Comparison of ENCODE assay signal across 12 cellular contexts in the genomic region with DNA sequence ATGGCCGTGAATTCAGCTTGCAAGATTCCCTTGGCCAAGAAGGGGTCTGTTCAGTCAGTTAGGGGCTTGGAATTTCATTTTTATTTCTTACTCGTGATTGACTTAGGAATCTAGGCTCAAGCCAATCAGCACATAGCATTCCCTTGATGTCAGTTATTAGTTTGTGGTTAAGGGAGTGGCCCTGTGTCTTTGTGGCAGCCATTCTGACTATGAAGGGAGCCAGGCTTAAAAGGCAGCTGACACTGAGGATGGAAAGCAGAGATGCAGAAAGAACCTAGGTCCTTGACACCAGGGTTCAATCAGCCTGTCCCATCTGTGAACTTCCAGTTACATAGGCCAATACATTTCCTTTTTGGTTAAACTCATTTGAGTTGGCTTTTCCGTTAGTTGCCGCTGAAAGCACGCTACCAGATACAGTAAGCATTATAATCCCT. TPM values are rescaled to one million over a fixed set of nuclear protein-coding genes. Genes with fewer than 3 reads are reported as not detected.
DNase-seq lines count a peak whose midpoint lies in the region; ATAC-seq, FAIRE-seq and TF ChIP-seq lines count a peak whose summit lies in the region.
"Had no signal": no experiment of that assay in that cellular context is flagged by ENCODE, and none has a peak within 500 bp of the region (broad histone marks: within the 10 kb centered on the region; RNA-seq: fewer than 3 reads in every experiment).

No MANE protein-coding gene starts in this region.

- H3K9me3 Mint-ChIP-seq in activated T-helper 1 cell treated with anti-CD3 and anti-CD28 coated beads, Interleukin-12 subunit alpha, Interleukin-12 subunit beta, Interleukin-2, Interleukin-4 antibody, amounts not matched to agents 30 ng/mL and 10 ng/mL and 1 ng/mL, durations not matched to agents 14 hours and 24 hours and 36 hours = peaks cover 4% of the 10 kb centered on the region

- TF ChIP-seq CTCF in A673 (conservative IDR thresholded peaks at IDR 0.05; ENCODE audit: low read depth, low read length) (no peak), foreskin fibroblast (IDR thresholded peaks at IDR 0.05; ENCODE audit: low read depth, low read length) (no peak)

- no peaks in the 10 kb centered on the region for H3K27me3 ChIP-seq in A673 (replicated peaks; ENCODE audit: insufficient read depth, low read depth, low read length, poor library complexity)
- H3K27me3 ChIP-seq: ascending aorta had no signal

- H3K4me3 ChIP-seq in A673 (ENCODE audit: low read depth, low read length, poor library complexity, severe bottlenecking) = no peak overlapping the region
- no peak overlapping the region for H3K4me3 ChIP-seq in SK-N-MC
- no peak overlapping the region for H3K4me3 ChIP-seq in foreskin fibroblast (ENCODE audit: low read depth in 1 of 2, low read length in 2 of 2)

- BruUV-seq in A673 (replicated peaks; lab: Mats Ljungman, UMichigan) = no TSS peak

- POLR2A ChIA-PET in A673 (lab: Charles Lee; ENCODE audit: low non-redundant PET) = no interaction called here

- H3K36me3 ChIP-seq in A673 (ENCODE audit: insufficient read depth, low read length, poor library complexity, severe bottlenecking) = no peaks in the 10 kb centered on the region
- no peaks in the 10 kb centered on the region; the same call in 1 of the 2 replicates for H3K36me3 ChIP-seq in SK-N-MC (ENCODE audit: insufficient read depth, low read length)
- H3K36me3 ChIP-seq: ascending aorta had no signal

- no peak overlapping the region for H3K4me3 Mint-ChIP-seq in activated T-helper 1 cell treated with anti-CD3 and anti-CD28 coated beads, Interleukin-12 subunit alpha, Interleukin-12 subunit beta, Interleukin-2, Interleukin-4 antibody, amounts not matched to agents 30 ng/mL and 10 ng/mL and 1 ng/mL, durations not matched to agents 14 hours and 24 hours and 36 hours

- FAIRE-seq in H54 (lab: Jason Lieb, UNC) = no peak

- intact Hi-C loops in A673 (cut with micrococcal nuclease; ENCODE audit: unreplicated experiment) = no loop called here
- intact Hi-C loops in activated T-helper 1 cell treated with anti-CD3 and anti-CD28 coated beads, Interleukin-12 subunit alpha, Interleukin-12 subunit beta, Interleukin-2, Interleukin-4 antibody, amounts not matched to agents 30 ng/mL and 10 ng/mL and 1 ng/mL, durations not matched to agents 14 hours and 24 hours and 36 hours (cut with micrococcal nuclease) = no loop called here

- H3K4me1 Mint-ChIP-seq in activated T-helper 1 cell treated with anti-CD3 and anti-CD28 coated beads, Interleukin-12 subunit alpha, Interleukin-12 subunit beta, Interleukin-2, Interleukin-4 antibody, amounts not matched to agents 30 ng/mL and 10 ng/mL and 1 ng/mL, durations not matched to agents 14 hours and 24 hours and 36 hours (ENCODE audit: low read depth) = peaks cover 50% of the 10 kb centered on the region

- TF ChIP-seq POLR2A in H54 (IDR thresholded peaks at IDR 0.05; ENCODE audit: low read depth, low read length) = no peak

- no peak overlapping the region for H3K9ac ChIP-seq in SK-N-MC (ENCODE audit: insufficient read length)

- H3K4me1 ChIP-seq in A673 (ENCODE audit: insufficient read depth, low read length, poor library complexity, severe bottlenecking) = peaks cover 23% of the 10 kb centered on the region

- H3K9me3 ChIP-seq in A673 (ENCODE audit: low read depth, low read length, poor library complexity, severe bottlenecking) (no peaks in the 10 kb centered on the region), SK-N-MC (ENCODE audit: low read depth, low read length) (no peaks in the 10 kb centered on the region)
- H3K9me3 ChIP-seq: ascending aorta had no signal

- CTCF ChIA-PET in A673 (lab: Charles Lee) = no interaction called here

- H3K27me3 Mint-ChIP-seq in activated T-helper 1 cell treated with anti-CD3 and anti-CD28 coated beads, Interleukin-12 subunit alpha, Interleukin-12 subunit beta, Interleukin-2, Interleukin-4 antibody, amounts not matched to agents 30 ng/mL and 10 ng/mL and 1 ng/mL, durations not matched to agents 14 hours and 24 hours and 36 hours (ENCODE audit: insufficient read depth) = peaks cover 2% of the 10 kb centered on the region

- no peak overlapping the region for H3K27ac Mint-ChIP-seq in activated T-helper 1 cell treated with anti-CD3 and anti-CD28 coated beads, Interleukin-12 subunit alpha, Interleukin-12 subunit beta, Interleukin-2, Interleukin-4 antibody, amounts not matched to agents 30 ng/mL and 10 ng/mL and 1 ng/mL, durations not matched to agents 14 hours and 24 hours and 36 hours

- DNase-seq in A673 (ENCODE audit: low spot score) (peak; percentile 42), H54 (ENCODE audit: insufficient read length, low spot score) (peak; percentile 54), SK-N-MC (ENCODE audit: low read depth, low spot score) (no peak), foreskin fibroblast (peak; percentile 32 to 69)
- DNase-seq in activated CD8-positive, alpha-beta memory T cell treated with anti-CD3 and anti-CD28 coated beads, Interleukin-2, amount 50 U/mL, for 4 hours = no peak
- DNase-seq in activated T-helper 1 cell treated with anti-CD3 and anti-CD28 coated beads, Interleukin-12 subunit alpha, Interleukin-12 subunit beta, Interleukin-2, Interleukin-4 antibody, amounts not matched to agents 30 ng/mL and 10 ng/mL and 1 ng/mL, durations not matched to agents 14 hours and 24 hours and 36 hours (ENCODE audit: low spot score) = no peak
- DNase-seq: Calu3; NCI-H1436 treated with DMSO at 0.1 percent for 48 hours; stimulated activated CD8-positive, alpha-beta memory T cell treated with anti-CD3 and anti-CD28 coated beads, Interleukin-4, amount 100 ng/mL, for 48 hours had no signal

- H3K27ac ChIP-seq in A673 (ENCODE audit: low read depth, low read length, poor library complexity, severe bottlenecking) (no peak overlapping the region), SK-N-MC (peak overlapping the region; percentile 65; the same call in 1 of the 2 replicates)

- H3K36me3 Mint-ChIP-seq in activated T-helper 1 cell treated with anti-CD3 and anti-CD28 coated beads, Interleukin-12 subunit alpha, Interleukin-12 subunit beta, Interleukin-2, Interleukin-4 antibody, amounts not matched to agents 30 ng/mL and 10 ng/mL and 1 ng/mL, durations not matched to agents 14 hours and 24 hours and 36 hours (ENCODE audit: low read depth) = peaks cover 4% of the 10 kb centered on the region

- ATAC-seq in HG02938 (IDR thresholded peaks at IDR 0.05; ENCODE audit: unreplicated experiment) (no peak), HG03159 (IDR thresholded peaks at IDR 0.05; ENCODE audit: unreplicated experiment) (no peak)

RNA-seq across cellular contexts. Expression of a gene that starts 48.1 kb away (rescaled TPM):
- 49.3 and 56.6 TPM in 2 replicates for total RNA-seq in A673 (2021)
- total RNA-seq in activated T-helper 1 cell treated with anti-CD3 and anti-CD28 coated beads, Interleukin-12 subunit alpha, Interleukin-12 subunit beta, Interleukin-2, Interleukin-4 antibody, amounts not matched to agents 30 ng/mL and 10 ng/mL and 1 ng/mL, durations not matched to agents 14 hours and 24 hours and 36 hours = 37.8 and 40.2 TPM in 2 replicates

RNA-seq across cellular contexts. Expression of a gene that starts 54.6 kb away (rescaled TPM):
- 57.4 and 58.2 TPM in 2 replicates for total RNA-seq in A673 (2021)
- total RNA-seq in activated T-helper 1 cell treated with anti-CD3 and anti-CD28 coated beads, Interleukin-12 subunit alpha, Interleukin-12 subunit beta, Interleukin-2, Interleukin-4 antibody, amounts not matched to agents 30 ng/mL and 10 ng/mL and 1 ng/mL, durations not matched to agents 14 hours and 24 hours and 36 hours = 58.4 and 60.1 TPM in 2 replicates

Comparison
In these comparisons a context has a peak if more than half of its experiments do, and no peak if none do; other contexts are left out.
1. DNase-seq: peak in A673 (single experiment), H54 (single experiment) and foreskin fibroblast (2 of 2); none in SK-N-MC (single experiment), activated CD8-positive, alpha-beta memory T cell treated with anti-CD3 and anti-CD28 coated beads, Interleukin-2, amount 50 U/mL, for 4 hours (single experiment) and activated T-helper 1 cell treated with anti-CD3 and anti-CD28 coated beads, Interleukin-12 subunit alpha, Interleukin-12 subunit beta, Interleukin-2, Interleukin-4 antibody, amounts not matched to agents 30 ng/mL and 10 ng/mL and 1 ng/mL, durations not matched to agents 14 hours and 24 hours and 36 hours (single experiment).